In the genomic region with DNA sequence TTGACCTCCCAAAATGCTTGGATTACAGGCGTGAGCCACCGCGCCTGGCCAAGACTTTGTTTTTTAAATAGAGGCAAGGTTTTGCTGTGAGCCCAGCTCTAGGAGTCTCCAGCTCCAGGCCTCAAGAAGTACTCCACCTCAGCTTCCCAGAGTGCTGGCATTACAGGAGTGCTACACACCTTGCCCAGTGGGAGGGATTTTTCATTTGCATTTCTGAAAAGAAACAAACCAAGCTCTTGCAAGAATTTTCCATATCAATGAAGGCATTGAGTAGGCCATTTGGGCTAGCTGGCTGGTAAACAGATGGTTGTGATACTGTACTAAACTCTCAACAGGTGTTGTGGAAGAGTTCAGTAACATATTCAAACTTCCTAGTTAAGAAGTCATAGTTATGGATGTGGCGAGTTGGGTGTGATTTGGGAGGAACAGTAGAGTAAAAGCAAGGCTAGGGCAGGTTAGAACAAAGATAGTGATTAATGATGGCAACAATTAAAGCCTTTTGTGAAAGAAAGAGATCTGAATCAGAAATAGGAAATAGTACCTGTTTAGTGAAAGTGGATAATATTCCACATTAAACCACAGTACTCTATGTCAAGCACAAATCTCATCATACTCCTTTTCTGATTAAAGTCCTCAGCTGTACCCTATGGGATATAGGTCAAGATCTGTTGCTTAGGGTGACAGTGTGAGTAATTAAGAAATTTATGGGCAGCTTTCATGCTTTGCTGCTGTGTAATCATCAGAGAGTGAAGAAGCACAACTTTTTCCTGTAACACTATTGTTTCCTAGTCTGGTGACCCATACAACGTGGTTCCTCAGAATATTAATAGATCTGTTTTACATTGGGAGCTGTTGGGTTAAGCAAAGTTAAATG, we compare ENCODE assay signal across 16 cellular contexts. TPM values are rescaled to one million over a fixed set of nuclear protein-coding genes. Genes with fewer than 3 reads are reported as not detected.
DNase-seq lines count a peak whose midpoint lies in the region; ATAC-seq and TF ChIP-seq lines count a peak whose summit lies in the region.
"Had no signal": no experiment of that assay in that cellular context is flagged by ENCODE, and none has a peak within 500 bp of the region (broad histone marks: within the 10 kb centered on the region; RNA-seq: fewer than 3 reads in every experiment).

No MANE protein-coding gene starts in this region.

- no peak for DNase-seq in cardiac muscle cell (ENCODE audit: low read depth in 1 of 2, low spot score in 1 of 2)
- DNase-seq in heart left ventricle = no peak
- no peak for DNase-seq in T-helper 17 cell
- DNase-seq in substantia nigra (lab: John Stamatoyannopoulos, UW) = no peak
- DNase-seq in GOT3 (lab: John Stamatoyannopoulos, UW) = no peak
- no peak for DNase-seq in T-helper 9 cell
- DNase-seq: anterior cingulate cortex; NCI-H1048; NK-92 treated with Interleukin-12 subunit alpha and Interleukin-12 subunit beta, amount 100 ng/mL, for 24 hours; SHP77 treated with DMSO at 0.1 percent for 48 hours; stimulated activated CD4-positive, alpha-beta T cell treated with anti-CD3 and anti-CD28 coated beads, Interleukin-12 subunit alpha, Interleukin-12 subunit beta, amount 100 ng/mL, for 4 hours had no signal

- no peaks in the 10 kb centered on the region for H3K27me3 ChIP-seq in cardiac muscle cell
- no peaks in the 10 kb centered on the region for H3K27me3 ChIP-seq in heart left ventricle
- H3K27me3 ChIP-seq in subcutaneous abdominal adipose tissue (ENCODE audit: control insufficient read depth in 5 of 5, insufficient read depth in 4 of 5, low read length in 5 of 5) = no peaks in the 10 kb centered on the region

- ATAC-seq in heart left ventricle (no peak), T-helper 17 cell (no peak), esophagus mucosa (peak; percentile 77)

- H3K4me3 Mint-ChIP-seq in T-helper 17 cell = peak overlapping the region; percentile 72
- H3K4me3 Mint-ChIP-seq: IgD-negative memory B cell had no signal

- WGBS in heart left ventricle, 4 donors = 78 to 94% (median 82%) methylated on average over 5 of the region's 5 CpGs

- H3K4me3 ChIP-seq in cardiac muscle cell (no peak overlapping the region), heart left ventricle (no peak overlapping the region), subcutaneous abdominal adipose tissue (ENCODE audit: low read depth in 1 of 5, low read length in 5 of 5) (no peak overlapping the region)
- H3K4me3 ChIP-seq: prostate gland, thoracic aorta had no signal

- H3K4me1 ChIP-seq in cardiac muscle cell (ENCODE audit: low read depth) (peaks cover 7% of the 10 kb centered on the region), heart left ventricle (peaks cover 7 to 40% (median 28%) of the 10 kb centered on the region in 12 donors), subcutaneous abdominal adipose tissue (ENCODE audit: control insufficient read depth in 5 of 5, insufficient read depth in 5 of 5, low read length in 5 of 5) (peaks cover 3 to 33% (median 21%) of the 10 kb centered on the region in 5 donors)
- H3K4me1 ChIP-seq: prostate gland had no signal

- peak overlapping the region in 1 of 5 donors; percentile 79 for H3K9ac ChIP-seq in subcutaneous abdominal adipose tissue (ENCODE audit: low read length in 5 of 5)

- intact Hi-C loops in heart left ventricle (cut with DNase I) = loop anchor here in 1 of 10 donors (10.0 kb wide), 1 partner anchor 147 kb away; the partner anchor contains the start of gene RRAGC

- H3K4me1 Mint-ChIP-seq in T-helper 17 cell = peaks cover 28% of the 10 kb centered on the region

- H3K27ac Mint-ChIP-seq in T-helper 17 cell = peak overlapping the region; percentile 79

- H3K27ac ChIP-seq in cardiac muscle cell (peak overlapping the region; percentile 25), heart left ventricle (peak overlapping the region in 6 of 12 donors; percentile 17 to 76 (median 60)), subcutaneous abdominal adipose tissue (ENCODE audit: low read depth, low read length) (peak overlapping the region; percentile 93), substantia nigra (ENCODE audit: low read depth, low read length, poor library complexity, severe bottlenecking) (no peak overlapping the region)
- H3K27ac ChIP-seq: prostate gland, thoracic aorta had no signal

- TF ChIP-seq CTCF in cardiac muscle cell (IDR thresholded peaks at IDR 0.05; ENCODE audit: low read depth, low read length) = no peak
- TF ChIP-seq CTCF in heart left ventricle (IDR thresholded peaks at IDR 0.05) = no peak

- H3K9me3 ChIP-seq in cardiac muscle cell (ENCODE audit: low read depth) (no peaks in the 10 kb centered on the region), heart left ventricle (no peaks in the 10 kb centered on the region), T-helper 17 cell (ENCODE audit: control insufficient read depth, low read length, poor library complexity, severe bottlenecking) (no peaks in the 10 kb centered on the region), subcutaneous abdominal adipose tissue (ENCODE audit: control insufficient read depth in 5 of 5, low read length in 5 of 5) (no peaks in the 10 kb centered on the region)
- H3K9me3 ChIP-seq: prostate gland, thoracic aorta had no signal

- H3K36me3 ChIP-seq in cardiac muscle cell (peaks cover 85% of the 10 kb centered on the region), heart left ventricle (peaks cover 6 to 100% (median 87%) of the 10 kb centered on the region in 9 donors), subcutaneous abdominal adipose tissue (ENCODE audit: control insufficient read depth in 5 of 5, insufficient read depth in 5 of 5, low read length in 5 of 5) (peaks cover 41 to 72% (median 55%) of the 10 kb centered on the region in 5 donors)

- TF ChIP-seq POLR2A in heart left ventricle (IDR thresholded peaks at IDR 0.05) = no peak

- peaks cover 8% of the 10 kb centered on the region for H3K36me3 Mint-ChIP-seq in T-helper 17 cell (ENCODE audit: low read depth)
- H3K36me3 Mint-ChIP-seq: IgD-negative memory B cell had no signal

- H3K27me3 Mint-ChIP-seq in T-helper 17 cell = no peaks in the 10 kb centered on the region
- H3K27me3 Mint-ChIP-seq: IgD-negative memory B cell had no signal

RNA-seq across cellular contexts. Expression of gene AKIRIN1, which starts 10.7 kb away (rescaled TPM):
- total RNA-seq in cardiac muscle cell (93.6 and 125 TPM in 2 replicates), heart left ventricle (10 to 100 TPM; 42.5 to 68.1 (median 59.1) TPM), T-helper 17 cell (10 to 100 TPM; 74.2 to 82.1 TPM), esophagus mucosa (28.7 TPM)
- polyA plus RNA-seq in cardiac muscle cell (124 and 138 TPM in 2 replicates), heart left ventricle (10 to 100 TPM; 15.8 to 49.0 TPM)

RNA-seq across cellular contexts. Expression of gene NDUFS5, which starts 24.4 kb away (rescaled TPM):
- 978 and 1,045 TPM in 2 replicates for total RNA-seq in cardiac muscle cell
- polyA plus RNA-seq in cardiac muscle cell = 921 and 1,004 TPM in 2 replicates
- 1,000 to 10,000 TPM in 2 of 9 donors, 100 to 1,000 TPM in 7; 292 to 1,815 (median 503) TPM for total RNA-seq in heart left ventricle
- polyA plus RNA-seq in heart left ventricle = 1,000 to 10,000 TPM; 1,262 to 4,461 TPM
- 10 to 100 TPM; 86.6 to 94.0 TPM for total RNA-seq in T-helper 17 cell
- total RNA-seq in esophagus mucosa = 165 TPM
